Comparison of ENCODE assay signal across 8 cellular contexts in genomic region chr3:197029511-197030167, GRCh38. TPM values are rescaled to one million over a fixed set of nuclear protein-coding genes. Genes with fewer than 3 reads are reported as not detected.
DNase-seq lines count a peak whose midpoint lies in the region; ATAC-seq and TF ChIP-seq lines count a peak whose summit lies in the region.

Gene MELTF (minus strand): TSS chr3:197029817. CDS start chr3:197029702, 115 bp downstream.

- H3K27ac Mint-ChIP-seq in activated CD8-positive, alpha-beta T cell treated with anti-CD3 and anti-CD28 coated beads for 36 hours = no peak within 1 kb of the TSS
- no peak within 1 kb of the TSS for H3K27ac Mint-ChIP-seq in endothelial cell (ENCODE audit: unreplicated experiment)
- H3K27ac Mint-ChIP-seq in stimulated activated memory B cell treated with anti-CD40 and anti-IgM and Interleukin-4, amounts not matched to agents 10 μg/mL and 1 μg/mL and 100 μg/mL, for 72 hours = peak within 1 kb of the TSS; percentile 77

- H3K27me3 Mint-ChIP-seq in activated CD8-positive, alpha-beta T cell treated with anti-CD3 and anti-CD28 coated beads for 36 hours = peaks cover 15% of the 10 kb centered on the region
- peaks cover 23% of the 10 kb centered on the region for H3K27me3 Mint-ChIP-seq in endothelial cell (ENCODE audit: unreplicated experiment)
- peaks cover 72% of the 10 kb centered on the region for H3K27me3 Mint-ChIP-seq in stimulated activated memory B cell treated with anti-CD40 and anti-IgM and Interleukin-4, amounts not matched to agents 10 μg/mL and 1 μg/mL and 100 μg/mL, for 72 hours

- POLR2A ChIA-PET in activated CD8-positive, alpha-beta T cell treated with anti-CD3 and anti-CD28 coated beads for 36 hours (lab: Charles Lee) = interaction anchor here (0.6 to 3.9 kb wide), 3 partner anchors 13 to 486 kb away, joined by 3 to 17 read pairs (median 3); no protein-coding TSS in a partner anchor

- no peaks in the 10 kb centered on the region for H3K36me3 Mint-ChIP-seq in activated CD8-positive, alpha-beta T cell treated with anti-CD3 and anti-CD28 coated beads for 36 hours (ENCODE audit: low read depth)
- H3K36me3 Mint-ChIP-seq in endothelial cell (ENCODE audit: low read depth, unreplicated experiment) = no peaks in the 10 kb centered on the region
- H3K36me3 Mint-ChIP-seq in stimulated activated memory B cell treated with anti-CD40 and anti-IgM and Interleukin-4, amounts not matched to agents 10 μg/mL and 1 μg/mL and 100 μg/mL, for 72 hours = peaks cover 26% of the 10 kb centered on the region

- no peaks in the 10 kb centered on the region for H3K9me3 Mint-ChIP-seq in activated CD8-positive, alpha-beta T cell treated with anti-CD3 and anti-CD28 coated beads for 36 hours
- no peaks in the 10 kb centered on the region for H3K9me3 Mint-ChIP-seq in endothelial cell (ENCODE audit: unreplicated experiment)
- H3K9me3 Mint-ChIP-seq in stimulated activated memory B cell treated with anti-CD40 and anti-IgM and Interleukin-4, amounts not matched to agents 10 μg/mL and 1 μg/mL and 100 μg/mL, for 72 hours = no peaks in the 10 kb centered on the region

- intact Hi-C loops in activated CD8-positive, alpha-beta T cell treated with anti-CD3 and anti-CD28 coated beads for 36 hours (cut with micrococcal nuclease) = no loop called here

- H3K9ac ChIP-seq in muscle layer of colon (ENCODE audit: low read length) = no peak within 1 kb of the TSS

- H3K27me3 ChIP-seq in muscle layer of colon (ENCODE audit: control insufficient read depth in 1 of 2, insufficient read depth in 2 of 2, low read length in 2 of 2) = peaks cover 0 to 12% of the 10 kb centered on the region in 2 donors

- H3K4me3 Mint-ChIP-seq in activated CD8-positive, alpha-beta T cell treated with anti-CD3 and anti-CD28 coated beads for 36 hours = peak within 1 kb of the TSS; percentile 73
- H3K4me3 Mint-ChIP-seq in endothelial cell (ENCODE audit: unreplicated experiment) = peak within 1 kb of the TSS; percentile 69
- peak within 1 kb of the TSS; percentile 84 for H3K4me3 Mint-ChIP-seq in stimulated activated memory B cell treated with anti-CD40 and anti-IgM and Interleukin-4, amounts not matched to agents 10 μg/mL and 1 μg/mL and 100 μg/mL, for 72 hours

- CTCF ChIA-PET in activated CD8-positive, alpha-beta T cell treated with anti-CD3 and anti-CD28 coated beads for 36 hours (lab: Charles Lee) = interaction anchor here (0.6 to 4.5 kb wide), 30 partner anchors 9 to 472 kb away, joined by 3 to 50 read pairs (median 4); no protein-coding TSS in a partner anchor

- ATAC-seq in GM18498 (IDR thresholded peaks at IDR 0.05; ENCODE audit: unreplicated experiment) (peak; percentile 84), HG02981 (IDR thresholded peaks at IDR 0.05; ENCODE audit: unreplicated experiment) (peak; percentile 74)
- ATAC-seq in activated CD8-positive, alpha-beta T cell treated with anti-CD3 and anti-CD28 coated beads for 36 hours = peak; percentile 93
- ATAC-seq in stimulated activated memory B cell treated with anti-CD40 and anti-IgM and Interleukin-4, amounts not matched to agents 10 μg/mL and 1 μg/mL and 100 μg/mL, for 72 hours = peak; percentile 83

- peaks cover 4% of the 10 kb centered on the region for H3K4me1 Mint-ChIP-seq in activated CD8-positive, alpha-beta T cell treated with anti-CD3 and anti-CD28 coated beads for 36 hours (ENCODE audit: low read depth)
- no peaks in the 10 kb centered on the region for H3K4me1 Mint-ChIP-seq in endothelial cell (ENCODE audit: unreplicated experiment)
- H3K4me1 Mint-ChIP-seq in stimulated activated memory B cell treated with anti-CD40 and anti-IgM and Interleukin-4, amounts not matched to agents 10 μg/mL and 1 μg/mL and 100 μg/mL, for 72 hours = peaks cover 35% of the 10 kb centered on the region

- no peaks in the 10 kb centered on the region for H3K36me3 ChIP-seq in muscle layer of colon (ENCODE audit: insufficient read depth, low read length)

- H3K4me1 ChIP-seq in muscle layer of colon (ENCODE audit: insufficient read depth, low read length) = no peaks in the 10 kb centered on the region

- no peak within 1 kb of the TSS for H3K27ac ChIP-seq in 22Rv1
- no peak within 1 kb of the TSS for H3K27ac ChIP-seq in muscle layer of colon (ENCODE audit: low read depth, low read length)

- peak; percentile 84 for DNase-seq in NCI-H226
- DNase-seq in activated CD8-positive, alpha-beta T cell treated with anti-CD3 and anti-CD28 coated beads for 36 hours = peak; percentile 70
- DNase-seq in endothelial cell (ENCODE audit: low spot score) = peak; percentile 86

- H3K4me3 ChIP-seq in muscle layer of colon (ENCODE audit: low read depth in 1 of 2, low read length in 2 of 2) = peak within 1 kb of the TSS; percentile 32 to 47

- TF ChIP-seq CTCF in 22Rv1 (IDR thresholded peaks at IDR 0.05) (peak; percentile 97), endothelial cell (IDR thresholded peaks at IDR 0.05; ENCODE audit: unreplicated experiment) (peak; percentile 94)
- peak; percentile 95 for TF ChIP-seq CTCF in activated CD8-positive, alpha-beta T cell treated with anti-CD3 and anti-CD28 coated beads for 36 hours (IDR thresholded peaks at IDR 0.05)

- no peaks in the 10 kb centered on the region for H3K9me3 ChIP-seq in muscle layer of colon (ENCODE audit: low read length)

RNA-seq across cellular contexts. Expression of gene MELTF, which starts in this region (rescaled TPM):
- 1 to 10 TPM; 3.4 to 3.5 TPM for total RNA-seq in activated CD8-positive, alpha-beta T cell treated with anti-CD3 and anti-CD28 coated beads for 36 hours
- total RNA-seq in endothelial cell (ENCODE audit: unreplicated experiment) = 2.9 TPM
